ENCODE assay signal across 15 cellular contexts in the genomic region with DNA sequence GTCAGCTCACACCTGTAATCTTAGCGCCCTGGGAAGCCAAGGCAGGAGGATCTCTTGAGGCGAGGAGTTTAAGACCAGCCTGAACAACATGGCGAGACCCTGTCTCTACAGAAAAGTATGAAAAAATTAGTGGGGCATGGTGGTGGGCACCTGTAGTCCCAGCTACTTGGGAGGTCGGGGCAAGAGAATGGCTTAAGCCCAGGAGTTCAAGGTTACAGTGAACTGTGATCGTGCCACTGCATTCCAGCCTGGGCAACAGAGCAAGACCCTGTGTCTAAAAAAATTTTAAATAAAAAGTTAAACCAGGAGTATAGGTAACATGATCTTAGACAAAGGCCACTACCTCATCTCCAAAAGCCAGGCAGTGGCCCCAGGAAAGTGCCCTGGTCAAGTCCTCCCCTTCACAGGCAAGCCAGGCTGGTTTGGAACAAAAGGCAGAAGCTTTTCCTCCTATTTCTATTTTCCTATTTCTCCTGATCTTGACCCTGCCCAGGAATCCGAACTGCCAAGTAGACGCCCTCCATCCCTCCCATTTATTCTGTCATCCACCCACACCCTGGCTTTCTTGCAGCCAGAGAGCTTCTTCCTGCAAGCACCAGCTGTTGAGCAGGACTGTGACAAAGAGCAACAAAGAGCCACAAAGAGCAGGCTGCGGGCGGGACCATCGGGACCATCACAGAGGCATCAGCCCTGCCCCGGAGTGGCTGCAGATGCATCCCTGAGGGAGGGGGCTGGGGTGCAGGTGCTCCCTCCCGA.
A peak's percentile ranks its signal among the peaks of the same experiment; 100 is the strongest.
DNase-seq lines count a peak whose midpoint lies in the region; ATAC-seq and TF ChIP-seq lines count a peak whose summit lies in the region.
"Had no signal": no experiment of that assay in that cellular context is flagged by ENCODE, and none has a peak within 500 bp of the region (broad histone marks: within the 10 kb centered on the region; RNA-seq: fewer than 3 reads in every experiment).

No MANE protein-coding gene starts in this region.

- H3K4me3 Mint-ChIP-seq in WTC11 = no peak overlapping the region; the same call in 1 of the 2 replicates
- H3K4me3 Mint-ChIP-seq: HFFc6, IgD-negative memory B cell had no signal

- H3K27ac ChIP-seq in right cardiac atrium (ENCODE audit: low read length) = no peak overlapping the region
- peak overlapping the region; percentile 66 for H3K27ac ChIP-seq in neuronal stem cell (replicated peaks; ENCODE audit: low read length)
- H3K27ac ChIP-seq: SJSA1, WERI-Rb-1 had no signal

- H3K9me3 ChIP-seq in right cardiac atrium (ENCODE audit: control insufficient read depth, low read length) = no peaks in the 10 kb centered on the region
- peaks cover 6 to 18% of the 10 kb centered on the region in 2 donors for H3K9me3 ChIP-seq in neuronal stem cell (replicated peaks in 1 of 2; ENCODE audit: control insufficient read depth in 2 of 2, insufficient read depth in 1 of 2, low read depth in 1 of 2, low read length in 2 of 2)
- H3K9me3 ChIP-seq: SJSA1 had no signal

- H3K27me3 ChIP-seq in right cardiac atrium (ENCODE audit: control insufficient read depth, insufficient read depth) = no peaks in the 10 kb centered on the region
- H3K27me3 ChIP-seq in neuronal stem cell (ENCODE audit: control insufficient read depth in 3 of 3, insufficient read depth in 3 of 3, low read depth in 1 of 3, low read length in 3 of 3) = no peaks in the 10 kb centered on the region
- H3K27me3 ChIP-seq: SJSA1 had no signal

- H3K4me1 ChIP-seq in right cardiac atrium (ENCODE audit: control insufficient read depth, insufficient read depth, low read length) = peaks cover 16% of the 10 kb centered on the region
- H3K4me1 ChIP-seq in neuronal stem cell (ENCODE audit: control insufficient read depth in 2 of 2, insufficient read depth in 1 of 2, low read depth in 1 of 2, low read length in 2 of 2) = peaks cover 29 to 39% of the 10 kb centered on the region in 2 donors

- DNase-seq in Ammon's horn (ENCODE audit: low spot score) (peak; percentile 47), WTC11 (ENCODE audit: low spot score) (no peak), right cardiac atrium (peak in 1 of 3 donors; percentile 61), neuronal stem cell (ENCODE audit: low spot score) (peak; percentile 44)
- no peak for DNase-seq in activated naive CD4-positive, alpha-beta T cell treated with anti-CD3 and anti-CD28 coated beads, Interleukin-2, amount 50 U/mL, for 16 hours
- DNase-seq in activated CD8-positive, alpha-beta memory T cell treated with anti-CD3 and anti-CD28 coated beads for 24 hours = no peak
- DNase-seq: activated T-cell treated with anti-CD3 and anti-CD28 coated beads, Interleukin-2, amount 50 U/mL, for 1 hour; effector CD4-positive, alpha-beta T cell; HFFc6; NCI-H1417 treated with DMSO at 0.1 percent for 48 hours; WERI-Rb-1 had no signal

- peak overlapping the region; percentile 52 for H4K8ac ChIP-seq in neuronal stem cell (ENCODE audit: low read depth, low read length)

- CTCF ChIA-PET in WTC11 (lab: Charles Lee) = no interaction called here

- peaks cover 20% of the 10 kb centered on the region for H3K27me3 Mint-ChIP-seq in WTC11 (ENCODE audit: low read depth)

- H3K36me3 Mint-ChIP-seq in WTC11 = peaks cover 9% of the 10 kb centered on the region
- H3K36me3 Mint-ChIP-seq: IgD-negative memory B cell had no signal

- peak overlapping the region; percentile 74 for H2AFZ ChIP-seq in neuronal stem cell (ENCODE audit: low read length)

- no peak overlapping the region for H2BK12ac ChIP-seq in neuronal stem cell (ENCODE audit: low read length)

- H2AK5ac ChIP-seq in neuronal stem cell (ENCODE audit: low read depth, low read length) = peak overlapping the region; percentile 21

- 61% methylated on average over 12 of the region's 12 CpGs for WGBS in right cardiac atrium
- WGBS in neuronal stem cell (ENCODE audit: extremely low coverage in 2 of 2, insufficient read length in 2 of 2, insufficient replicate concordance in 1 of 2), 2 donors = no CpG with 5 or more reads among the region's 12 CpGs

- H3K79me1 ChIP-seq in neuronal stem cell (ENCODE audit: low read depth, low read length) = no peaks in the 10 kb centered on the region

- no peak overlapping the region for H3K27ac Mint-ChIP-seq in WTC11
- H3K27ac Mint-ChIP-seq: HFFc6, IgD-negative memory B cell had no signal

- H2BK5ac ChIP-seq in neuronal stem cell (ENCODE audit: low read length) = peak overlapping the region; percentile 8

- no peak overlapping the region for H3K4ac ChIP-seq in neuronal stem cell (ENCODE audit: low read length)

- POLR2A ChIA-PET in WTC11 (lab: Charles Lee) = no interaction called here

- ATAC-seq in WTC11 (peak; percentile 7), right cardiac atrium (peak; percentile 36 to 77), GM21526 (IDR thresholded peaks at IDR 0.05; ENCODE audit: low FRiP score, unreplicated experiment) (no peak), HG02623 (IDR thresholded peaks at IDR 0.05; ENCODE audit: unreplicated experiment) (no peak)

- peaks cover 43% of the 10 kb centered on the region for H3K4me1 Mint-ChIP-seq in WTC11
- H3K4me1 Mint-ChIP-seq: IgD-negative memory B cell had no signal

- H3K14ac ChIP-seq in neuronal stem cell (ENCODE audit: low read length) = no peak overlapping the region

- no peak overlapping the region for H3K4me3 ChIP-seq in right cardiac atrium (ENCODE audit: low read length)
- peak overlapping the region in 1 of 2 donors; percentile 57 for H3K4me3 ChIP-seq in neuronal stem cell (ENCODE audit: low read length in 2 of 2)
- H3K4me3 ChIP-seq: SJSA1 had no signal

- H3K9ac ChIP-seq in neuronal stem cell (ENCODE audit: low read depth, low read length, poor library complexity) = no peak overlapping the region

- H3K36me3 ChIP-seq in neuronal stem cell (replicated peaks in 1 of 2; ENCODE audit: control insufficient read depth in 2 of 2, insufficient read depth in 2 of 2, low read length in 2 of 2) = peaks cover 0 to 3% of the 10 kb centered on the region in 2 donors
- H3K36me3 ChIP-seq: SJSA1, WERI-Rb-1 had no signal

- peak overlapping the region; percentile 86 for H3K18ac ChIP-seq in neuronal stem cell (ENCODE audit: low read length)

- no peak for TF ChIP-seq CTCF in WTC11 (IDR thresholded peaks at IDR 0.05)

- intact Hi-C loops in right cardiac atrium (cut with DNase I) = no loop called here

- peaks cover 9% of the 10 kb centered on the region for H3K9me3 Mint-ChIP-seq in WTC11

- H2BK120ac ChIP-seq in neuronal stem cell (ENCODE audit: low read depth, low read length) = peak overlapping the region; percentile 65

- peak overlapping the region; percentile 23 for H2BK15ac ChIP-seq in neuronal stem cell (ENCODE audit: low read length)

- no peak overlapping the region for H4K91ac ChIP-seq in neuronal stem cell (ENCODE audit: low read depth, low read length, poor library complexity)

- peak overlapping the region; percentile 12 for H3K4me2 ChIP-seq in neuronal stem cell (ENCODE audit: insufficient read depth, low read length, poor library complexity, severe bottlenecking)

- no peak overlapping the region for H3K23ac ChIP-seq in neuronal stem cell (ENCODE audit: low read depth, low read length, poor library complexity)

TF ChIP-seq in WTC11, 78 proteins besides CTCF, POLR2A, EP300 and RAD21:
- TF ChIP-seq ZNF121 (CRISPR knock-in tag; IDR thresholded peaks at IDR 0.05) (peak; percentile 64; the same call in 1 of the 2 replicates), ZNF263 (CRISPR knock-in tag; IDR thresholded peaks at IDR 0.05; ENCODE audit: low read depth) (peak; percentile 53; the same call in 1 of the 2 replicates)
- TF ChIP-seq, protein P1, sequence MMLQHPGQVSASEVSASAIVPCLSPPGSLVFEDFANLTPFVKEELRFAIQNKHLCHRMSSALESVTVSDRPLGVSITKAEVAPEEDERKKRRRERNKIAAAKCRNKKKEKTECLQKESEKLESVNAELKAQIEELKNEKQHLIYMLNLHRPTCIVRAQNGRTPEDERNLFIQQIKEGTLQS (CRISPR knock-in tag; conservative IDR thresholded peaks at IDR 0.05) = no peak

Comparison
In these comparisons a context has a peak if more than half of its experiments do, and no peak if none do; other contexts are left out.
1. DNase-seq: peak in Ammon's horn (single experiment) and neuronal stem cell (single experiment); none in WTC11 (single experiment), activated naive CD4-positive, alpha-beta T cell treated with anti-CD3 and anti-CD28 coated beads, Interleukin-2, amount 50 U/mL, for 16 hours (single experiment) and activated CD8-positive, alpha-beta memory T cell treated with anti-CD3 and anti-CD28 coated beads for 24 hours (single experiment).
2. ATAC-seq: peak in WTC11 (single experiment) and right cardiac atrium (2 of 2); none in GM21526 (single experiment) and HG02623 (single experiment).